Comparison of ENCODE assay signal across 17 cellular contexts in the genomic region with DNA sequence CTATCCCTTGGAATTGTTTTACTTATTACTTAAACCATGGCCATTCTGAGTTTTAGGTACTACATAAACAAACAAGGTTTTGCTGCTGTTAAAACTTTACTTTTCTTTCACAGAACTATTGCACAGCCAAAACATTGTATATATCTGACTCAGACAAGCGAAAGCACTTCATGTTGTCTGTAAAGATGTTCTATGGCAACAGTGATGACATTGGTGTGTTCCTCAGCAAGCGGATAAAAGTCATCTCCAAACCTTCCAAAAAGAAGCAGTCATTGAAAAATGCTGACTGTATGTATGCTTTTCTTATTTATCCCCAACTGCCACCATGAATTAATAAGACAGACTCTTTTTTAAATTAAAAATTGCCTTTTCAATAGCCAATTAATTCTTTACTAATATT.
A peak's percentile ranks its signal among the peaks of the same experiment; 100 is the strongest.
DNase-seq lines count a peak whose midpoint lies in the region; ATAC-seq and TF ChIP-seq lines count a peak whose summit lies in the region.
"Had no signal": no experiment of that assay in that cellular context is flagged by ENCODE, and none has a peak within 500 bp of the region (broad histone marks: within the 10 kb centered on the region; RNA-seq: fewer than 3 reads in every experiment).

No MANE protein-coding gene starts in this region.

- H3K27me3 ChIP-seq in HUES64 (ENCODE audit: insufficient read depth, low read length), result no peaks in the 10 kb centered on the region
- H3K27me3 ChIP-seq in brain microvascular endothelial cell (replicated peaks), result no peaks in the 10 kb centered on the region
- no peaks in the 10 kb centered on the region for H3K27me3 ChIP-seq in uterus
- H3K27me3 ChIP-seq: neural progenitor cell, thyroid gland had no signal

- WGBS in HUES64, result 100% methylated on average over 2 of the region's 2 CpGs

- H3K27ac ChIP-seq in HUES64 (ENCODE audit: low read depth, low read length), result peak overlapping the region; percentile 21; the same call in 1 of the 2 replicates
- H3K27ac ChIP-seq in brain microvascular endothelial cell, result peak overlapping the region; percentile 2
- H3K27ac ChIP-seq in uterus, result peak overlapping the region; percentile 10 to 67
- H3K27ac ChIP-seq: thyroid gland had no signal

- DNase-seq in brain microvascular endothelial cell, result peak; percentile 43
- DNase-seq in iris pigment epithelial cell (ENCODE audit: low read depth), result peak; percentile 88
- no peak for DNase-seq in uterus
- no peak for DNase-seq in NCI-H1930 (lab: John Stamatoyannopoulos, UW)
- DNase-seq in stimulated activated CD4-positive, alpha-beta T cell treated with anti-CD3 and anti-CD28 coated beads, Interleukin-12 subunit alpha, Interleukin-12 subunit beta, amount 100 ng/mL, for 4 hours, result no peak
- DNase-seq: activated CD4-positive, alpha-beta T cell treated with anti-CD3 and anti-CD28 coated beads for 36 hours; dermis blood vessel endothelial cell; NCI-H1694 treated with DMSO at 0.1 percent for 48 hours; NCI-H446; NK-92 treated with Interleukin-12 subunit alpha and Interleukin-12 subunit beta, amount 100 ng/mL, for 24 hours; stimulated activated naive B cell treated with anti-CD40 and anti-IgM and Interleukin-4, amounts not matched to agents 10 μg/mL and 1 μg/mL and 100 μg/mL, for 72 hours; thyroid gland had no signal

- H3K9me3 ChIP-seq in HUES64 (ENCODE audit: insufficient read depth, low read depth, low read length) (no peaks in the 10 kb centered on the region), uterus (peaks cover 0 to 4% of the 10 kb centered on the region in 2 donors)
- H3K9me3 ChIP-seq: thyroid gland had no signal

- intact Hi-C loops in uterus (cut with DNase I; ENCODE audit: low total_unique reads), result no loop called here

- peaks cover 47% of the 10 kb centered on the region for H3K4me1 ChIP-seq in HUES64 (ENCODE audit: insufficient read depth, low read length)
- H3K4me1 ChIP-seq in uterus, result peaks cover 5 to 6% of the 10 kb centered on the region in 2 donors

- peaks cover 87% of the 10 kb centered on the region for H3K36me3 ChIP-seq in HUES64 (ENCODE audit: insufficient read depth, low read length)
- H3K36me3 ChIP-seq in brain microvascular endothelial cell (replicated peaks), result peaks cover 4% of the 10 kb centered on the region
- peaks cover 0 to 3% of the 10 kb centered on the region in 2 donors for H3K36me3 ChIP-seq in uterus

- TF ChIP-seq CTCF in brain microvascular endothelial cell (IDR thresholded peaks at IDR 0.05; ENCODE audit: low read depth, low read length, missing control alignments) (no peak), uterus (IDR thresholded peaks at IDR 0.05) (no peak)

- in situ Hi-C loops in brain microvascular endothelial cell (cut with HindIII; ENCODE audit: low pct_ligation_motif_present, low sequenced_read_pairs), result no loop called here

- no peak overlapping the region for H3K9ac ChIP-seq in HUES64 (ENCODE audit: low read depth, low read length)
- H3K9ac ChIP-seq: neural progenitor cell had no signal

- no peak for TF ChIP-seq POLR2A in uterus (IDR thresholded peaks at IDR 0.05)

- H3K4me3 ChIP-seq in HUES64 (ENCODE audit: low read length) (no peak overlapping the region), brain microvascular endothelial cell (ENCODE audit: low read depth, low read length) (no peak overlapping the region), uterus (no peak overlapping the region)
- H3K4me3 ChIP-seq: neural progenitor cell, thyroid gland had no signal

- ATAC-seq in HG03280 (IDR thresholded peaks at IDR 0.05; ENCODE audit: unreplicated experiment), result no peak
- ATAC-seq: activated CD4-positive, alpha-beta T cell treated with anti-CD3 and anti-CD28 coated beads for 36 hours; activated naive CD4-positive, alpha-beta T cell treated with anti-CD3 and anti-CD28 coated beads, Interleukin-2, amount 50 U/mL, for 72 hours; left lobe of liver; stimulated activated naive B cell treated with anti-CD40 and anti-IgM and Interleukin-4, amounts not matched to agents 10 μg/mL and 1 μg/mL and 100 μg/mL, for 72 hours had no signal

Comparison
In these comparisons a context has a peak if more than half of its experiments do, and no peak if none do; other contexts are left out.
1. DNase-seq: peak in brain microvascular endothelial cell (single experiment) and iris pigment epithelial cell (single experiment); none in uterus (0 of 2), NCI-H1930 (0 of 2) and stimulated activated CD4-positive, alpha-beta T cell treated with anti-CD3 and anti-CD28 coated beads, Interleukin-12 subunit alpha, Interleukin-12 subunit beta, amount 100 ng/mL, for 4 hours (single experiment).
2. Peak in every context shown above with its lines, with median percentiles within 50 percentile points of each other: H3K27ac ChIP-seq.